Comparison of ENCODE assay signal across 27 cellular contexts in genomic region chr9:136815422-136815782, GRCh38. TPM values are rescaled to one million over a fixed set of nuclear protein-coding genes. Genes with fewer than 3 reads are reported as not detected.
DNase-seq lines count a peak whose midpoint lies in the region; ATAC-seq, FAIRE-seq and TF ChIP-seq lines count a peak whose summit lies in the region.
"Had no signal": no experiment of that assay in that cellular context is flagged by ENCODE, and none has a peak within 500 bp of the region (broad histone marks: within the 10 kb centered on the region; RNA-seq: fewer than 3 reads in every experiment).

No MANE protein-coding gene starts in this region.

- H3K9me3 Mint-ChIP-seq in memory B cell = no peaks in the 10 kb centered on the region
- no peaks in the 10 kb centered on the region for H3K9me3 Mint-ChIP-seq in type B pancreatic cell
- H3K9me3 Mint-ChIP-seq: CD8-positive, alpha-beta memory T cell had no signal

- DNase-seq in GM12891 (ENCODE audit: insufficient read length, low spot score) (no peak), T-helper 17 cell (no peak), memory B cell (ENCODE audit: low spot score in 2 of 2) (no peak), T1000 (lab: John Stamatoyannopoulos, UW) (no peak), type B pancreatic cell (ENCODE audit: extremely low spot score, unreplicated experiment) (no peak)
- DNase-seq: Calu3; CD8-positive, alpha-beta memory T cell; DMS153; GM23248; H7; IMR-90; NCI-H1048; NCI-H1417; NCI-H1694; NCI-H2029 treated with DMSO at 0.1 percent for 48 hours; NCI-H446 treated with DMSO at 0.1 percent for 48 hours; NCI-H526; NCI-H82; NK-92 treated with Interleukin-12 subunit alpha and Interleukin-12 subunit beta, amount 100 ng/mL, for 24 hours; PC-9; SHP77 had no signal

- TF ChIP-seq CTCF in HEK293 (tag by site-specific recombination; IDR thresholded peaks at IDR 0.05) (no peak), type B pancreatic cell (conservative IDR thresholded peaks at IDR 0.05) (no peak)

- no peak overlapping the region for H3K4me3 ChIP-seq in HEK293 (ENCODE audit: low read depth, low read length)
- H3K4me3 ChIP-seq: GM23248, PC-9 had no signal

- H3K9me3 ChIP-seq in HEK293 (ENCODE audit: control insufficient read depth, insufficient read depth, low read depth, low read length) (no peaks in the 10 kb centered on the region), T-helper 17 cell (ENCODE audit: control insufficient read depth, low read length, poor library complexity, severe bottlenecking) (no peaks in the 10 kb centered on the region)

- CTCF ChIA-PET in HEK293 (lab: Yijun Ruan, JAX) = interaction anchor here (0.6 to 2.1 kb wide), 9 partner anchors 13 to 452 kb away, joined by 3 to 10 read pairs (median 3); partner anchors contain the start of gene AJM1

- no peak overlapping the region for H3K27ac ChIP-seq in HEK293 (ENCODE audit: extremely low read depth, low read depth, low read length)
- H3K27ac ChIP-seq: C4-2B, GM23248, KMS-11, PC-9 had no signal

- POLR2A ChIA-PET in HEK293 (lab: Yijun Ruan, JAX) = interaction anchor here (0.9 to 2.0 kb wide), 3 partner anchors 9 to 15 kb away, joined by 3 to 5 read pairs (median 5); no protein-coding TSS in a partner anchor

- ATAC-seq in T-helper 17 cell (no peak), memory B cell (ENCODE audit: low read depth) (no peak), HG02759 (IDR thresholded peaks at IDR 0.05; ENCODE audit: unreplicated experiment) (no peak)

- no peak overlapping the region for H3K4me3 Mint-ChIP-seq in T-helper 17 cell
- H3K4me3 Mint-ChIP-seq in memory B cell = no peak overlapping the region
- H3K4me3 Mint-ChIP-seq in type B pancreatic cell = no peak overlapping the region
- H3K4me3 Mint-ChIP-seq: B cell had no signal

- TF ChIP-seq POLR2A in GM12891 (IDR thresholded peaks at IDR 0.05; ENCODE audit: low read depth, low read length) = no peak

- FAIRE-seq in GM12891 (lab: Jason Lieb, UNC) = no peak

- peaks cover 21 to 46% of the 10 kb centered on the region in 2 experiments for H3K36me3 ChIP-seq in HEK293 (ENCODE audit: control insufficient read depth in 2 of 2, insufficient read depth in 1 of 2, low read length in 2 of 2)

- H3K27ac Mint-ChIP-seq in T-helper 17 cell (peak overlapping the region; percentile 34), memory B cell (peak overlapping the region; percentile 13), type B pancreatic cell (no peak overlapping the region)
- H3K27ac Mint-ChIP-seq: B cell; CD8-positive, alpha-beta memory T cell had no signal

- H3K4me1 Mint-ChIP-seq in T-helper 17 cell (peaks cover 24% of the 10 kb centered on the region), memory B cell (peaks cover 19% of the 10 kb centered on the region), type B pancreatic cell (ENCODE audit: unreplicated experiment) (peaks cover 8% of the 10 kb centered on the region)

- no peaks in the 10 kb centered on the region for H3K4me1 ChIP-seq in HEK293 (ENCODE audit: control insufficient read depth, insufficient read depth, low read length)

- H3K36me3 Mint-ChIP-seq in T-helper 17 cell (ENCODE audit: low read depth) (peaks cover 5% of the 10 kb centered on the region), memory B cell (peaks cover 20% of the 10 kb centered on the region), type B pancreatic cell (peaks cover 22% of the 10 kb centered on the region)

- H3K27me3 Mint-ChIP-seq in T-helper 17 cell (no peaks in the 10 kb centered on the region), memory B cell (no peaks in the 10 kb centered on the region), type B pancreatic cell (no peaks in the 10 kb centered on the region)
- H3K27me3 Mint-ChIP-seq: B cell; CD8-positive, alpha-beta memory T cell had no signal

TF ChIP-seq in GM12891, 5 proteins besides CTCF, POLR2A, EP300 and RAD21:
- no peak for TF ChIP-seq POU2F2 (IDR thresholded peaks at IDR 0.05; ENCODE audit: low read depth, low read length)
- TF ChIP-seq SPI1 (IDR thresholded peaks at IDR 0.05; ENCODE audit: low read depth, low read length) = 0 out of 2 replicates have a peak, but pooled peaks have one; percentile 14

TF ChIP-seq in HEK293, 187 proteins besides CTCF, POLR2A, EP300 and RAD21:
- no peak for TF ChIP-seq ZBTB6 (tag by site-specific recombination; IDR thresholded peaks at IDR 0.05)
- peak; percentile 58; the same call in 1 of the 2 replicates for TF ChIP-seq ZNF341 (tag by site-specific recombination; IDR thresholded peaks at IDR 0.05; ENCODE audit: low read depth)

RNA-seq across cellular contexts. Expression of gene RABL6, which starts 7.7 kb away (rescaled TPM):
- 61.1 TPM for polyA plus RNA-seq in GM12891 (2012; ENCODE audit: low read depth, missing spikeins)
- total RNA-seq in T-helper 17 cell (10 to 100 TPM; 55.6 to 59.7 TPM), type B pancreatic cell (ENCODE audit: low replicate concordance) (94.2 and 112 TPM in 2 replicates)

RNA-seq across cellular contexts. Expression of gene CCDC183, which starts 19.3 kb away (rescaled TPM):
- 0.39 TPM for polyA plus RNA-seq in GM12891 (2012; ENCODE audit: low read depth, missing spikeins)
- 1 to 10 TPM; 1.8 to 2.2 TPM for total RNA-seq in T-helper 17 cell
- total RNA-seq in type B pancreatic cell (ENCODE audit: low replicate concordance) = 2.9 and 6.1 TPM in 2 replicates
- total RNA-seq: RPMI7951 had no signal

RNA-seq across cellular contexts. Expression of gene TMEM141, which starts 24.3 kb away (rescaled TPM):
- polyA plus RNA-seq in GM12891 (2012; ENCODE audit: low read depth, missing spikeins) = 29.8 TPM
- total RNA-seq in T-helper 17 cell (10 to 100 TPM; 16.5 to 21.8 TPM), type B pancreatic cell (ENCODE audit: low replicate concordance) (62.3 and 98.6 TPM in 2 replicates)

RNA-seq across cellular contexts. Expression of gene AJM1, which starts 26.9 kb away (rescaled TPM):
- polyA plus RNA-seq in GM12891 (2012; ENCODE audit: low read depth, missing spikeins) = 1.8 TPM
- 1 to 10 TPM; 2.9 to 3.7 TPM for total RNA-seq in T-helper 17 cell
- total RNA-seq in type B pancreatic cell (ENCODE audit: low replicate concordance) = 3.2 and 3.6 TPM in 2 replicates

RNA-seq across cellular contexts. Expression of gene PHPT1, which starts 33.8 kb away (rescaled TPM):
- polyA plus RNA-seq in GM12891 (2012; ENCODE audit: low read depth, missing spikeins) = 204 TPM
- total RNA-seq in T-helper 17 cell (10 to 100 TPM; 33.8 to 36.2 TPM), type B pancreatic cell (ENCODE audit: low replicate concordance) (176 and 199 TPM in 2 replicates)
